ENCODE assay signal across 18 cellular contexts in the genomic region with DNA sequence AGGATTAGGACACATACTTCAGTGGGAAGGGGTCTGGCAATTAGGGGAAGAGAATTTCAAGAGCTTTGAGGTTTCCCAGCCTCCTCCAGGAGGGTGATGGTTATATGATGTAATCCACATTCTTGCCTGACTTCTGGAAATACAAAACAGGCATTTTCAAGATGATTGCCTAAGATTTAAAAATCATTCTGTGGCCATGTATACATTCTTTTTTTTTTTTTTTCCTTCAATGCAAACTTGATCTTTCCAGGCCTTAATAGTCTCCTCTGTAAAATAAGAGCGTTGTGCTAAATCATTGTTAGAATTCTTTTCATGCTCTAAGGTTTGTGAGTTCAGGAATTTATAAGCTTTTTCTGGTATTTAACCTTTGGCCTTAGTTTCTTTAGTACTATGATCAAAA.
A peak's percentile ranks its signal among the peaks of the same experiment; 100 is the strongest.
DNase-seq lines count a peak whose midpoint lies in the region; ATAC-seq, FAIRE-seq and TF ChIP-seq lines count a peak whose summit lies in the region.
"Had no signal": no experiment of that assay in that cellular context is flagged by ENCODE, and none has a peak within 500 bp of the region (broad histone marks: within the 10 kb centered on the region; RNA-seq: fewer than 3 reads in every experiment).

No MANE protein-coding gene starts in this region.

- H3K27ac ChIP-seq in A549 (peak overlapping the region in 1 of 2 experiments; percentile 56; a peak in 4 of 6 replicates), RWPE1 (no peak overlapping the region)
- H3K27ac ChIP-seq: dorsolateral prefrontal cortex, esophagus squamous epithelium, lower lobe of right lung, right atrium auricular region had no signal

- no peak for DNase-seq in A549 (ENCODE audit: low read depth in 1 of 2, low spot score in 1 of 2)
- DNase-seq in HCEC 1CT: peak; percentile 7
- DNase-seq in astrocyte of the cerebellum (ENCODE audit: low read depth): peak; percentile 18
- DNase-seq in kidney tubule cell (ENCODE audit: low spot score): peak; percentile 28
- DNase-seq in RWPE1 (ENCODE audit: low spot score): no peak
- no peak for DNase-seq in OCI-M1 (lab: John Stamatoyannopoulos, UW)
- no peak for DNase-seq in activated T-cell treated with anti-CD3 and anti-CD28 coated beads, Interleukin-2, amount 50 U/mL, for 4 hours
- DNase-seq: amygdala; COR-L47; dorsolateral prefrontal cortex; esophagus squamous epithelium; lower lobe of right lung; SHP77; stimulated activated CD4-positive, alpha-beta T cell treated with anti-CD3 and anti-CD28 coated beads, Interleukin-1b, Interleukin-23, amount 100 ng/mL, for 48 hours; T-helper 9 cell had no signal

- TF ChIP-seq RAD21 in A549 (conservative IDR thresholded peaks at IDR 0.05 in 1 of 2, IDR thresholded peaks at IDR 0.05 in 1 of 2): no peak

- no peak overlapping the region for H3K4me3 Mint-ChIP-seq in activated T-cell treated with anti-CD3 and anti-CD28 coated beads, Interleukin-2, amount 50 U/mL, for 4 hours

- no peak for FAIRE-seq in A549 (lab: Jason Lieb, UNC)
- FAIRE-seq: A204.1 had no signal

- TF ChIP-seq CTCF in A549 (IDR thresholded peaks at IDR 0.05) (no peak), astrocyte of the cerebellum (IDR thresholded peaks at IDR 0.05; ENCODE audit: low read depth, low read length, missing control alignments) (no peak), RWPE1 (conservative IDR thresholded peaks at IDR 0.05; ENCODE audit: low read depth) (no peak)

- WGBS in A549 (ENCODE audit: missing lambda C conversion rate): 11% methylated on average over 1 of the region's 1 CpG

- ATAC-seq in A549: no peak
- ATAC-seq in activated T-cell treated with anti-CD3 and anti-CD28 coated beads, Interleukin-2, amount 50 U/mL, for 4 hours: no peak
- no peak for ATAC-seq in HG02798 (IDR thresholded peaks at IDR 0.05; ENCODE audit: poor library complexity, unreplicated experiment)
- ATAC-seq: lower lobe of right lung had no signal

- in situ Hi-C loops in astrocyte of the cerebellum (cut with HindIII; ENCODE audit: low sequenced_read_pairs): loop anchor here (5.0 kb wide), 1 partner anchor 105 kb away; no protein-coding TSS in a partner anchor

- CTCF ChIA-PET in A549 (lab: Yijun Ruan, JAX) (interaction anchor here (1.4 kb wide), 1 partner anchor 21 kb away, joined by 3 read pairs; no protein-coding TSS in a partner anchor), RWPE1 (lab: Yijun Ruan, JAX) (interaction anchor here (0.6 kb wide), 3 partner anchors 111 to 456 kb away, joined by 3 to 4 read pairs (median 3); no protein-coding TSS in a partner anchor)

- peaks cover 16% of the 10 kb centered on the region for H3K4me1 ChIP-seq in A549
- H3K4me1 ChIP-seq: esophagus squamous epithelium, lower lobe of right lung, right atrium auricular region had no signal

- POLR2A ChIA-PET in A549 (lab: Yijun Ruan, JAX): no interaction called here
- POLR2A ChIA-PET in RWPE1 (lab: Yijun Ruan, JAX; ENCODE audit: low non-redundant PET): no interaction called here

- H3K9me3 ChIP-seq in A549: no peaks in the 10 kb centered on the region
- H3K9me3 ChIP-seq: esophagus squamous epithelium, lower lobe of right lung, right atrium auricular region had no signal

- H3K27me3 Mint-ChIP-seq in activated T-cell treated with anti-CD3 and anti-CD28 coated beads, Interleukin-2, amount 50 U/mL, for 4 hours (ENCODE audit: low read depth): no peaks in the 10 kb centered on the region

- no peak for TF ChIP-seq EP300 in A549 (IDR thresholded peaks at IDR 0.05)

- H3K36me3 Mint-ChIP-seq in activated T-cell treated with anti-CD3 and anti-CD28 coated beads, Interleukin-2, amount 50 U/mL, for 4 hours (ENCODE audit: insufficient read depth): no peaks in the 10 kb centered on the region

- H3K4me3 ChIP-seq in A549 (no peak overlapping the region), astrocyte of the cerebellum (ENCODE audit: low read depth, low read length) (no peak overlapping the region)
- H3K4me3 ChIP-seq: dorsolateral prefrontal cortex, esophagus squamous epithelium, lower lobe of right lung, right atrium auricular region had no signal

- H3K4me2 ChIP-seq in A549: peak overlapping the region; percentile 35

- no peaks in the 10 kb centered on the region for H3K9me3 Mint-ChIP-seq in activated T-cell treated with anti-CD3 and anti-CD28 coated beads, Interleukin-2, amount 50 U/mL, for 4 hours

- no peak for TF ChIP-seq POLR2A in A549 (IDR thresholded peaks at IDR 0.05; ENCODE audit: low read length)

- H3K4me1 Mint-ChIP-seq in activated T-cell treated with anti-CD3 and anti-CD28 coated beads, Interleukin-2, amount 50 U/mL, for 4 hours (ENCODE audit: low read depth): peaks cover 8% of the 10 kb centered on the region

TF ChIP-seq in A549, 52 proteins besides CTCF, POLR2A, EP300 and RAD21:
- TF ChIP-seq GATA3 (IDR thresholded peaks at IDR 0.05; ENCODE audit: borderline replicate concordance): no peak
- TF ChIP-seq ZNF302 (CRISPR knock-in tag; IDR thresholded peaks at IDR 0.05): no peak

Comparison
In these comparisons a context has a peak if more than half of its experiments do, and no peak if none do; other contexts are left out.
1. DNase-seq: peak in HCEC 1CT (single experiment), astrocyte of the cerebellum (single experiment) and kidney tubule cell (single experiment); none in A549 (0 of 2), RWPE1 (single experiment), OCI-M1 (single experiment) and activated T-cell treated with anti-CD3 and anti-CD28 coated beads, Interleukin-2, amount 50 U/mL, for 4 hours (single experiment).